Comparison of ENCODE assay signal across 25 cellular contexts in the genomic region with DNA sequence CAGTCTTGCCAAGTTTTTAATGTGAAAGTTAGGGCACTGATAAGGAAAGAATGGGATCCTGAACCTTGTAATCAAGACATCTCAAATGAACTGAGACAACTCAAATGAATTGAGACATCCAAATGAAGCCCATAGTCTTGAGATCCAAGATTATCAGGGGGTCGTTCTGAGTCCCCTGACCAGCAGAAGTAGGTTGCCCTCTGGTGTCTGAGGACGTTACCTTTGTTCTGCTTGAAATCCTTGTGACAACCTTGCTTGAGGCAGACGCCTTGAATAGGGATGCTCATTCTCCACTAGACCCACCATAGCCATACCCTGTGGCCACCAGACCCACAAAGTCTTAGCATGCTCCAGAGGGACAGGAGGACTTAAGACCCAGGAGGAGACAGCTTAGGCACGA. TPM values are rescaled to one million over a fixed set of nuclear protein-coding genes. Genes with fewer than 3 reads are reported as not detected.
DNase-seq lines count a peak whose midpoint lies in the region; ATAC-seq and TF ChIP-seq lines count a peak whose summit lies in the region.
"Had no signal": no experiment of that assay in that cellular context is flagged by ENCODE, and none has a peak within 500 bp of the region (broad histone marks: within the 10 kb centered on the region; RNA-seq: fewer than 3 reads in every experiment).

No MANE protein-coding gene starts in this region.

- peak; percentile 41 for DNase-seq in NCI-H82 (lab: John Stamatoyannopoulos, UW)
- no peak for DNase-seq in NCI-H82 treated with DMSO at 0.1 percent for 48 hours (lab: John Stamatoyannopoulos, UW; ENCODE audit: unreplicated experiment)
- peak; percentile 42 for DNase-seq in NB4 (ENCODE audit: low read depth)
- no peak for DNase-seq in choroid plexus epithelial cell (ENCODE audit: low read depth)
- DNase-seq in GF-D8 (lab: John Stamatoyannopoulos, UW), result no peak
- DNase-seq: 8988T; activated B cell treated with CpG ODN at 0.5 μM for 24 hours; activated CD4-positive, alpha-beta T cell treated with anti-CD3 and anti-CD28 coated beads, Interleukin-2, amount 50 U/mL, for 4 hours; activated gamma-delta T cell treated with Interleukin-2 at 50 U/mL for 16 hours; COR-L47; cortex of kidney; EL; glutamatergic neuron; left colon; naive B cell; NCI-H1105; NCI-H2081; occipital lobe; stimulated activated CD4-positive, alpha-beta T cell treated with anti-CD3 and anti-CD28 coated beads, Interleukin-2, amount 100 ng/mL, for 48 hours; stimulated activated naive CD4-positive, alpha-beta T cell had no signal

- ATAC-seq in esophagus mucosa, result no peak
- ATAC-seq in HG02588 (IDR thresholded peaks at IDR 0.05; ENCODE audit: unreplicated experiment), result no peak
- no peak for ATAC-seq in GM19328 (IDR thresholded peaks at IDR 0.05; ENCODE audit: unreplicated experiment)
- ATAC-seq: left colon, SK-N-SH treated with all-trans-retinoic acid at 6 μM for 48 hours had no signal

- TF ChIP-seq CTCF in NB4 (IDR thresholded peaks at IDR 0.05; ENCODE audit: low read depth, low read length) (peak; percentile 18), choroid plexus epithelial cell (conservative IDR thresholded peaks at IDR 0.05; ENCODE audit: low read depth, low read length) (peak; percentile 4)

- TF ChIP-seq POLR2A in NB4 (IDR thresholded peaks at IDR 0.05; ENCODE audit: extremely low read depth, insufficient read length), result no peak

- H3K4me3 ChIP-seq in NB4 (ENCODE audit: low read depth, low read length), result no peak overlapping the region
- H3K4me3 ChIP-seq in choroid plexus epithelial cell (ENCODE audit: low read depth, low read length), result no peak overlapping the region
- H3K4me3 ChIP-seq: thoracic aorta had no signal

RNA-seq across cellular contexts. Expression of gene ZBTB9, which starts 37.7 kb away (rescaled TPM):
- 5.5 TPM for total RNA-seq in esophagus mucosa

Comparison
In these comparisons a context has a peak if more than half of its experiments do, and no peak if none do; other contexts are left out.
1. DNase-seq: peak in NCI-H82 (single experiment) and NB4 (single experiment); none in NCI-H82 treated with DMSO at 0.1 percent for 48 hours (single experiment), choroid plexus epithelial cell (single experiment) and GF-D8 (single experiment).